In the genomic region with DNA sequence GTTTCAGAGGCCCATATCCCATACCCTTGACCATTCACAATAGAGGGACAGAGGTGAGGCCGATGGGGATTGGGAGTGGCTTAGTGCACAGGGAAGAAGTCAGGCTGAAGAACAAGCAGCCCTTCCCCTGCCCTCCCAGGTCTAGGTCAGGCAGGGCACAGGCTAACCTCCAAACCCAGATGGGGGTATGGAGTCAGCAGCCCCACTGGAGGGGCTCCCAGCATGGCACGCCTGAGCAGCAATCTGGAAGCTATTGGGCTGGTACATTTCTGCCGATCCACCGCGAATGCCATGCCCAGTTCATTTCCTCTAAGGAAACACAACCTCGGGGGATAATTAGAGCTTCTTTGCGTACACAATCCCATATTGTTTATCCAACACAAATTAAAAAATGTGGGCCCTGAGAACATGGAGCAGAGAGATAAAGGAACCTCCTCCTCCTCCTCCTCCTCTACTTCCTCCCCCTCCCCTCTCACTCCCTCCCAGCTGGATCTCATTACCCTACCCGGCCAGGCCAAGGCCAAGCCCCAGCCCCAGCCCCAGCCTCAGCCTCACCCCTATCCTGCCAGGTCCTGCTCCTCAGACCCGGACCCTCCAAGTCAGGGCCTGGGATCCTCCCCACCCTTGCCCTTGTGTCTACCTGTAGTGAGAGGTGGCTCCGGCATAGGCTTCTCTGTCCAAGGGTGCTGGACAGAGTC, we compare ENCODE assay signal across 18 cellular contexts.
DNase-seq lines count a peak whose midpoint lies in the region; TF ChIP-seq lines count a peak whose summit lies in the region.
"Had no signal": no experiment of that assay in that cellular context is flagged by ENCODE, and none has a peak within 500 bp of the region (broad histone marks: within the 10 kb centered on the region; RNA-seq: fewer than 3 reads in every experiment).

No MANE protein-coding gene starts in this region.

- H3K4me3 ChIP-seq in ovary: no peak overlapping the region

- H3K4me1 Mint-ChIP-seq in MCF 10A (ENCODE audit: insufficient read depth, unreplicated experiment): no peaks in the 10 kb centered on the region

- H3K27me3 ChIP-seq in ovary: no peaks in the 10 kb centered on the region
- H3K27me3 ChIP-seq: BE2C had no signal

- TF ChIP-seq CTCF in C4-2B (conservative IDR thresholded peaks at IDR 0.05): no peak
- no peak for TF ChIP-seq CTCF in ovary (IDR thresholded peaks at IDR 0.05)
- TF ChIP-seq CTCF in MCF 10A (IDR thresholded peaks at IDR 0.05; ENCODE audit: unreplicated experiment): no peak

- H3K27ac ChIP-seq in C4-2B (peak overlapping the region; percentile 22; the same call in 1 of the 2 replicates), ovary (no peak overlapping the region)
- H3K27ac ChIP-seq: KMS-11 had no signal

- no peak for TF ChIP-seq EP300 in ovary (IDR thresholded peaks at IDR 0.05)

- H3K27me3 Mint-ChIP-seq in MCF 10A (ENCODE audit: insufficient read depth, unreplicated experiment): peaks cover 88% of the 10 kb centered on the region
- H3K27me3 Mint-ChIP-seq: CD4-positive, alpha-beta T cell had no signal

- no peak for TF ChIP-seq POLR2A in ovary (IDR thresholded peaks at IDR 0.05)

- no peaks in the 10 kb centered on the region for H3K9me3 ChIP-seq in ovary
- H3K9me3 ChIP-seq: BE2C had no signal

- CTCF ChIA-PET in MCF 10A (lab: Yijun Ruan, JAX): interaction anchor here (0.6 to 0.7 kb wide), 3 partner anchors 51 to 260 kb away, joined by 3 to 4 read pairs (median 3); no protein-coding TSS in a partner anchor

- no peak overlapping the region for H3K27ac Mint-ChIP-seq in MCF 10A (ENCODE audit: low read depth, unreplicated experiment)
- H3K27ac Mint-ChIP-seq: CD4-positive, alpha-beta T cell; HFFc6 had no signal

- peaks cover 4% of the 10 kb centered on the region for H3K4me1 ChIP-seq in ovary (ENCODE audit: insufficient read depth)

- H3K4me3 Mint-ChIP-seq in MCF 10A (ENCODE audit: unreplicated experiment): no peak overlapping the region
- H3K4me3 Mint-ChIP-seq: CD4-positive, alpha-beta T cell; HFFc6 had no signal

- intact Hi-C loops in ovary (cut with DNase I): no loop called here
- intact Hi-C loops in MCF 10A (cut with micrococcal nuclease): no loop called here

- no peaks in the 10 kb centered on the region for H3K36me3 ChIP-seq in ovary
- H3K36me3 ChIP-seq: BE2C had no signal

- H3K36me3 Mint-ChIP-seq in MCF 10A (ENCODE audit: insufficient read depth, unreplicated experiment): no peaks in the 10 kb centered on the region

- peak; percentile 15 for DNase-seq in NCI-H1048 (lab: John Stamatoyannopoulos, UW)
- DNase-seq in fibroblast of peridontal ligament (ENCODE audit: extremely low read depth): peak; percentile 34
- DNase-seq in ovary: peak in 4 of 5 donors; percentile 30 to 65 (median 40)
- DNase-seq in kidney tubule cell (ENCODE audit: low spot score): no peak
- DNase-seq in MCF 10A (ENCODE audit: unreplicated experiment): no peak
- DNase-seq in activated CD8-positive, alpha-beta memory T cell treated with anti-CD3 and anti-CD28 coated beads, Interleukin-2, amount 50 U/mL, for 4 hours: no peak
- no peak for DNase-seq in anterior cingulate cortex (lab: John Stamatoyannopoulos, UW)
- DNase-seq: BE2C; Calu3; CD4-positive, alpha-beta T cell; DMS53; HFFc6; NCI-H1436; NCI-H1930; NCI-H226; NCI-H524 treated with DMSO at 0.1 percent for 48 hours had no signal

- no TSS peak for BruUV-seq in MCF 10A (replicated peaks; lab: Mats Ljungman, UMichigan)

- POLR2A ChIA-PET in MCF 10A (lab: Yijun Ruan, JAX): no interaction called here

- WGBS in ovary, 3 donors: 38 to 58% (median 46%) methylated on average over 10 of the region's 10 CpGs

- H3K9me3 Mint-ChIP-seq in MCF 10A (ENCODE audit: unreplicated experiment): no peaks in the 10 kb centered on the region
- H3K9me3 Mint-ChIP-seq: CD4-positive, alpha-beta T cell; HFFc6 had no signal

Comparison
In these comparisons a context has a peak if more than half of its experiments do, and no peak if none do; other contexts are left out.
1. DNase-seq: peak in NCI-H1048 (single experiment), fibroblast of peridontal ligament (single experiment) and ovary (4 of 5); none in kidney tubule cell (single experiment), MCF 10A (single experiment), activated CD8-positive, alpha-beta memory T cell treated with anti-CD3 and anti-CD28 coated beads, Interleukin-2, amount 50 U/mL, for 4 hours (single experiment) and anterior cingulate cortex (0 of 58).